Comparison of ENCODE assay signal across 27 cellular contexts in the genomic region with DNA sequence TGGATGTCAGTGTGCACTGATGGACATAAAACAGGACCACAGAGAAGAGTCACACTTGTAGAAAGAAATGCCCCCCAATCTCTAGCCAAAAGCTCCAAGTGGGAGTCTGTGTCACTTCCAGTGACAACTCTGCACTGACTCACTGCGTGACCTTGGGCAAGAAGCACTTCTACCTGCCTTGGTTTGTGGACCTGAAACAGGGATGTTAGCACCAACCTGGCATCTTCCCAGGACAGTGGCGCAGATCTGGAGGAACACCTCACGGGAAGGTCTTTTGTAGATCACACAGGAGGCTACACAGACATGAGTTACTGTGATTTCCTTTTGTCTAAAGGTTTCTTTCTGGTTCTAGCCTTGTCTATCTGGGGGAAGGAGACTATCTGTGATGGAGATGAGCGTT.
"Had no signal": no experiment of that assay in that cellular context is flagged by ENCODE, and none has a peak within 500 bp of the region (broad histone marks: within the 10 kb centered on the region; RNA-seq: fewer than 3 reads in every experiment).

No MANE protein-coding gene starts in this region.

- DNase-seq: activated CD4-positive, alpha-beta memory T cell treated with anti-CD3 and anti-CD28 coated beads, Interleukin-2, amount 10 ng/mL, durations not matched to agents 7 days and 5 days; activated CD4-positive, alpha-beta T cell treated with anti-CD3 and anti-CD28 coated beads for 1 hour; activated CD4-positive, alpha-beta T cell treated with anti-CD3 and anti-CD28 coated beads for 4 hours; activated CD4-positive, alpha-beta T cell treated with anti-CD3 and anti-CD28 coated beads, Interleukin-2, amount 10 ng/mL, durations not matched to agents 7 days and 5 days; activated CD4-positive, alpha-beta T cell treated with anti-CD3 and anti-CD28 coated beads, Interleukin-2, amount 50 U/mL, for 4 hours; activated CD4-positive, CD25-positive, alpha-beta regulatory T cell; activated CD8-positive, alpha-beta memory T cell treated with anti-CD3 and anti-CD28 coated beads, Interleukin-2, amount 50 U/mL, for 48 hours; activated gamma-delta T cell; activated naive CD4-positive, alpha-beta T cell; activated naive CD4-positive, alpha-beta T cell treated with anti-CD3 and anti-CD28 coated beads, Interleukin-2, amount 10 ng/mL, durations not matched to agents 7 days and 5 days; activated naive CD8-positive, alpha-beta T cell treated with anti-CD3 and anti-CD28 coated beads, Interleukin-2, amount 10 ng/mL, durations not matched to agents 7 days and 5 days; activated T-cell treated with anti-CD3 and anti-CD28 coated beads for 4 hours; activated T-cell treated with anti-CD3 and anti-CD28 coated beads, Interleukin-2, amount 50 U/mL, for 24 hours; activated T-cell treated with anti-CD3 and anti-CD28 coated beads, Interleukin-2, amount 50 U/mL, for 72 hours; brain microvascular endothelial cell; dorsolateral prefrontal cortex; effector memory CD4-positive, alpha-beta T cell; endodermal cell; foreskin keratinocyte; gastrocnemius medialis; glutamatergic neuron; T-helper 2 cell had no signal

- H3K9me3 ChIP-seq: ascending aorta, gastrocnemius medialis had no signal

- H3K4me3 ChIP-seq: ascending aorta, coronary artery, gastrocnemius medialis had no signal

- FAIRE-seq: bronchial epithelial cell had no signal

- H3K27ac ChIP-seq: ascending aorta, brain microvascular endothelial cell, coronary artery, dorsolateral prefrontal cortex, foreskin keratinocyte, gastrocnemius medialis had no signal

- H3K36me3 ChIP-seq: ascending aorta, brain microvascular endothelial cell, gastrocnemius medialis had no signal

- H3K4me1 ChIP-seq: foreskin keratinocyte, gastrocnemius medialis had no signal

- ATAC-seq: activated naive CD4-positive, alpha-beta T cell treated with anti-CD3 and anti-CD28 coated beads, Interleukin-2, amount 50 U/mL, for 72 hours; activated T-cell treated with anti-CD3 and anti-CD28 coated beads, Interleukin-2, amount 50 U/mL, for 72 hours; esophagus mucosa; foreskin keratinocyte; gastrocnemius medialis had no signal
